ENCODE assay signal across 23 cellular contexts in the genomic region with DNA sequence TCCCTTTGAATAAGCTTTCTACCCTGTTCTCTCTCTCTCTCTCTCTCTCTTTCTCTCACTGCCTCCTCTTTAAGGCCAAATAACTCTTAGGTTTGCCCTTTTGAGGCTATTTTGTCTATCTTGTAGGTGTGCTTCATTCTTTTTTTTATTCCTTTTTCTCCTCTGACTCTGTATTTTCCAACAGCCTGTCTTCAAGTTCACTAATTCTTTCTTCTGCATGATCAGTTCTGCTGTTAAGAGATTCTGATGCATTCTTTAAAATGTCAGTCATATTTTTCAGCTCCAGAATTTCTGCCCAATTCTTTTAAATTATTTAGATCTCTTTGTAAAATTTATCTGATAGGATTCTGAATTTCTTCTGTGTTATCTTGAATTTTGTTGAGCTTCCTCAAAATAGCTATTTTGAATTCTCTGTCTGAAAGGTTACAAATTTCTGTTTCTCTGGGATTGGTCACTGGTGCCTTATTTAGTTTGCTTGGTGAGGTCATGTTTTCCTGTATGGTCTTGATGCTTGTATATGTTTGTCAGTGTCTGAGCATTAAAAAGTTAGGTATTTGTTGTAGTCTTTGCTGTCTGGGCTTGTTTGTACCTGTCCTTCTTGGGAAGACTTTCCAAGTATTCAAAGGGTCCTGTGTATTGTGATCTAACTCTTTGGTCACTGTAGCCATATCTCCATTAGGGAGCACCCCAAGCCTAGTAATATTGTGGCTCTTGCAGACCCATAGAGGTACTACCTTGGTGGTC.
"Had no signal": no experiment of that assay in that cellular context is flagged by ENCODE, and none has a peak within 500 bp of the region (broad histone marks: within the 10 kb centered on the region; RNA-seq: fewer than 3 reads in every experiment).

No MANE protein-coding gene starts in this region.

- H3K27ac ChIP-seq: body of pancreas, coronary artery, esophagus squamous epithelium, left ventricle myocardium inferior, neutrophil, skin epidermis, tibial nerve had no signal

- H3K27ac Mint-ChIP-seq: activated B cell treated with CpG ODN at 0.5 μM for 24 hours; activated CD8-positive, alpha-beta T cell treated with anti-CD3 and anti-CD28 coated beads for 36 hours; activated naive CD8-positive, alpha-beta T cell; activated T-helper 2 cell treated with anti-CD3 and anti-CD28 coated beads, Interferon-gamma antibody, Interleukin-2, Interleukin-4, amounts not matched to agents 10 μg/mL and 5 μg/mL and 100 μg/mL, durations not matched to agents 14 hours and 24 hours and 36 hours; nephron progenitor cell; progenitor cell of endocrine pancreas; stimulated activated memory B cell treated with anti-CD40 and anti-IgM and Interleukin-4, amounts not matched to agents 10 μg/mL and 1 μg/mL and 100 μg/mL, for 72 hours; T-helper 2 cell treated with Interferon-gamma antibody and Interleukin-4, amounts not matched to agents 5 μg/mL and 100 μg/mL, for 36 hours had no signal

- H3K4me1 ChIP-seq: body of pancreas, esophagus squamous epithelium, left ventricle myocardium inferior, tibial nerve had no signal

- DNase-seq: activated B cell treated with CpG ODN at 0.5 μM for 24 hours; activated CD4-positive, alpha-beta T cell treated with anti-CD3 and anti-CD28 coated beads, Interleukin-2, amount 50 U/mL, for 1 hour; activated CD8-positive, alpha-beta T cell treated with anti-CD3 and anti-CD28 coated beads for 36 hours; activated T-cell treated with anti-CD3 and anti-CD28 coated beads, Interleukin-2, amount 50 U/mL, for 48 hours; anterior cingulate cortex; body of pancreas; esophagus squamous epithelium; left ventricle myocardium inferior; nephron progenitor cell; stimulated activated CD4-positive, alpha-beta T cell treated with anti-CD3 and anti-CD28 coated beads, Interleukin-4, amount 100 ng/mL, for 4 hours; stimulated activated CD8-positive, alpha-beta memory T cell treated with anti-CD3 and anti-CD28 coated beads, Interleukin-4, amount 100 ng/mL, for 48 hours; T-helper 1 cell had no signal

- H3K9me3 ChIP-seq: body of pancreas, neutrophil had no signal

- H3K36me3 ChIP-seq: esophagus squamous epithelium, left ventricle myocardium inferior, neutrophil, tibial nerve had no signal

- H3K4me1 Mint-ChIP-seq: nephron progenitor cell had no signal

- H3K9me3 Mint-ChIP-seq: T-helper 2 cell treated with Interferon-gamma antibody and Interleukin-4, amounts not matched to agents 5 μg/mL and 100 μg/mL, for 36 hours had no signal

- H3K27me3 ChIP-seq: body of pancreas, tibial nerve had no signal

- H3K4me3 ChIP-seq: body of pancreas, coronary artery, esophagus squamous epithelium, left ventricle myocardium inferior, lung, skin epidermis, tibial nerve had no signal

- H3K4me3 Mint-ChIP-seq: activated B cell treated with CpG ODN at 0.5 μM for 24 hours; activated CD8-positive, alpha-beta T cell treated with anti-CD3 and anti-CD28 coated beads for 36 hours; activated naive CD8-positive, alpha-beta T cell; nephron progenitor cell; stimulated activated memory B cell treated with anti-CD40 and anti-IgM and Interleukin-4, amounts not matched to agents 10 μg/mL and 1 μg/mL and 100 μg/mL, for 72 hours; T-helper 2 cell treated with Interferon-gamma antibody and Interleukin-4, amounts not matched to agents 5 μg/mL and 100 μg/mL, for 36 hours had no signal

- ATAC-seq: activated CD8-positive, alpha-beta T cell treated with anti-CD3 and anti-CD28 coated beads for 36 hours; body of pancreas; sciatic nerve had no signal
